In the genomic region with DNA sequence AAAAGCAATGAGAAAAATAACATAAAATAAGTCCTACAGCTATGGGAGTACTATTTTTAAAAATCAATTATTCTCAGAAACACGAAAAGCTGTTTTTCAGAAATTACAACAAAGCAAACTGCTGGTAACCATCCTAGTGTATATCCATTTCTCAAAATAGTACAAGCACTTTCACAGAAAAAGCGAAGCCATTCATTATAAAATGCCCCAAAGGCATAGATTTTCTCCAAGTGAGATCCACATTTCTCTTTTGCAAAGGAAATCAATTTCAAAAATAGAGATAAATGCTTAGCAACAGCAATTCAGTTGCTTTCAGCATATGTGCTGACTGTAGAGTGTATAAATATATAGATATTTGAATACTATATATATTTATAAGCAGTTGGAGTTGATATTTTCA, we compare ENCODE assay signal across 19 cellular contexts.
DNase-seq lines count a peak whose midpoint lies in the region; ATAC-seq and TF ChIP-seq lines count a peak whose summit lies in the region.
"Had no signal": no experiment of that assay in that cellular context is flagged by ENCODE, and none has a peak within 500 bp of the region (broad histone marks: within the 10 kb centered on the region; RNA-seq: fewer than 3 reads in every experiment).

No MANE protein-coding gene starts in this region.

- no peaks in the 10 kb centered on the region for H3F3A ChIP-seq in neural cell (ENCODE audit: insufficient read depth, low read length, poor library complexity, severe bottlenecking)

- CTCF ChIA-PET in activated CD4-positive, alpha-beta memory T cell treated with anti-CD3 and anti-CD28 coated beads for 36 hours (lab: Charles Lee): no interaction called here

- peaks cover 22% of the 10 kb centered on the region for H3K9me3 Mint-ChIP-seq in activated CD4-positive, alpha-beta memory T cell treated with anti-CD3 and anti-CD28 coated beads for 36 hours

- H3K79me2 ChIP-seq in neural cell (replicated peaks; ENCODE audit: insufficient read depth, low read length): no peaks in the 10 kb centered on the region

- H3K27me3 ChIP-seq in neural cell (ENCODE audit: insufficient read depth, low read depth, low read length): no peaks in the 10 kb centered on the region
- H3K27me3 ChIP-seq: BLaER1 treated with 17β-estradiol and CSF1 and Interleukin-3, amounts not matched to agents 10 nM and 100 nM had no signal

- ATAC-seq in GM21576 (IDR thresholded peaks at IDR 0.05; ENCODE audit: unreplicated experiment): no peak
- ATAC-seq: CD8-positive, alpha-beta T cell; HCT116; HepG2 had no signal

- DNase-seq in COLO829 (ENCODE audit: low spot score): peak; percentile 15
- DNase-seq in NCI-H2081 (lab: John Stamatoyannopoulos, UW): peak; percentile 56 to 81
- peak; percentile 93 for DNase-seq in SK-N-MC (ENCODE audit: low read depth, low spot score)
- DNase-seq in activated CD4-positive, alpha-beta memory T cell treated with anti-CD3 and anti-CD28 coated beads for 36 hours: no peak
- DNase-seq in islet precursor cell: no peak
- DNase-seq: CD8-positive, alpha-beta T cell; COR-L47; DMS 273 treated with DMSO at 0.1 percent for 48 hours; GDM1; GOT3; H7; HFFc6 had no signal

- H3K9me3 ChIP-seq in SK-N-MC (ENCODE audit: low read depth, low read length): peaks cover 14% of the 10 kb centered on the region; the same call in 1 of the 2 replicates
- no peaks in the 10 kb centered on the region for H3K9me3 ChIP-seq in neural cell (ENCODE audit: low read length)

- no peak for TF ChIP-seq RAD21 in neural cell (conservative IDR thresholded peaks at IDR 0.05)

- peak overlapping the region; percentile 29 for H3K9ac ChIP-seq in SK-N-MC (ENCODE audit: insufficient read length)
- no peak overlapping the region for H3K9ac ChIP-seq in neural cell (ENCODE audit: low read length)
- H3K9ac ChIP-seq: BLaER1 treated with 17β-estradiol and CSF1 and Interleukin-3, amounts not matched to agents 10 nM and 100 nM had no signal

- H3K27ac Mint-ChIP-seq in activated CD4-positive, alpha-beta memory T cell treated with anti-CD3 and anti-CD28 coated beads for 36 hours: no peak overlapping the region
- H3K27ac Mint-ChIP-seq: B cell; CD8-positive, alpha-beta T cell; HFFc6; IgD-negative memory B cell had no signal

- POLR2A ChIA-PET in activated CD4-positive, alpha-beta memory T cell treated with anti-CD3 and anti-CD28 coated beads for 36 hours (lab: Charles Lee): no interaction called here

- H3K36me3 Mint-ChIP-seq in activated CD4-positive, alpha-beta memory T cell treated with anti-CD3 and anti-CD28 coated beads for 36 hours: no peaks in the 10 kb centered on the region
- H3K36me3 Mint-ChIP-seq: CD8-positive, alpha-beta T cell; IgD-negative memory B cell had no signal

- H2AFZ ChIP-seq in neural cell (ENCODE audit: low read depth, low read length): no peak overlapping the region

- no peaks in the 10 kb centered on the region for H3K4me1 Mint-ChIP-seq in activated CD4-positive, alpha-beta memory T cell treated with anti-CD3 and anti-CD28 coated beads for 36 hours (ENCODE audit: low read depth)
- H3K4me1 Mint-ChIP-seq: B cell, IgD-negative memory B cell had no signal

- no peaks in the 10 kb centered on the region for H3K9me2 ChIP-seq in neural cell (ENCODE audit: insufficient read depth, low read length)

- peaks cover 5% of the 10 kb centered on the region; the same call in 1 of the 2 replicates for H3K36me3 ChIP-seq in SK-N-MC (ENCODE audit: insufficient read depth, low read length)
- H3K36me3 ChIP-seq in neural cell (ENCODE audit: insufficient read depth, low read length): no peaks in the 10 kb centered on the region
- H3K36me3 ChIP-seq: BLaER1 treated with 17β-estradiol and CSF1 and Interleukin-3, amounts not matched to agents 10 nM and 100 nM had no signal

- H3K4me2 ChIP-seq in neural cell (ENCODE audit: low read length): no peak overlapping the region
- H3K4me2 ChIP-seq: BLaER1 treated with 17β-estradiol and CSF1 and Interleukin-3, amounts not matched to agents 10 nM and 100 nM had no signal

- no peaks in the 10 kb centered on the region for H3K27me3 Mint-ChIP-seq in activated CD4-positive, alpha-beta memory T cell treated with anti-CD3 and anti-CD28 coated beads for 36 hours
- H3K27me3 Mint-ChIP-seq: B cell, IgD-negative memory B cell had no signal

- no peak for TF ChIP-seq EP300 in neural cell (conservative IDR thresholded peaks at IDR 0.05; ENCODE audit: poor library complexity, severe bottlenecking)

- intact Hi-C loops in activated CD4-positive, alpha-beta memory T cell treated with anti-CD3 and anti-CD28 coated beads for 36 hours (cut with micrococcal nuclease): no loop called here

- H4K20me1 ChIP-seq in neural cell (ENCODE audit: insufficient read depth): no peaks in the 10 kb centered on the region
- H4K20me1 ChIP-seq: BLaER1 treated with 17β-estradiol and CSF1 and Interleukin-3, amounts not matched to agents 10 nM and 100 nM had no signal

- no peak for TF ChIP-seq CTCF in neural cell (IDR thresholded peaks at IDR 0.05; ENCODE audit: poor library complexity, severe bottlenecking)

- H3K27ac ChIP-seq in SK-N-MC: peak overlapping the region; percentile 97
- H3K27ac ChIP-seq in neural cell (ENCODE audit: low read length): no peak overlapping the region
- H3K27ac ChIP-seq: BLaER1 treated with 17β-estradiol and CSF1 and Interleukin-3, amounts not matched to agents 10 nM and 100 nM had no signal

- no peak overlapping the region for H3K4me3 Mint-ChIP-seq in activated CD4-positive, alpha-beta memory T cell treated with anti-CD3 and anti-CD28 coated beads for 36 hours
- H3K4me3 Mint-ChIP-seq: B cell; CD8-positive, alpha-beta T cell; HFFc6; IgD-negative memory B cell had no signal

- H3K4me3 ChIP-seq in SK-N-MC (peak overlapping the region; percentile 50), neural cell (ENCODE audit: low read length) (no peak overlapping the region)
- H3K4me3 ChIP-seq: BLaER1 treated with 17β-estradiol and CSF1 and Interleukin-3, amounts not matched to agents 10 nM and 100 nM had no signal

TF ChIP-seq in neural cell, 6 proteins besides CTCF, POLR2A, EP300 and RAD21:
- peak; percentile 58 for TF ChIP-seq POLR2AphosphoS5 (IDR thresholded peaks at IDR 0.05)
- no peak for TF ChIP-seq TAF1 (IDR thresholded peaks at IDR 0.05; ENCODE audit: low read depth)

Comparison
In these comparisons a context has a peak if more than half of its experiments do, and no peak if none do; other contexts are left out.
1. DNase-seq: peak in COLO829 (single experiment), NCI-H2081 (2 of 2) and SK-N-MC (single experiment); none in activated CD4-positive, alpha-beta memory T cell treated with anti-CD3 and anti-CD28 coated beads for 36 hours (single experiment) and islet precursor cell (single experiment).